Comparison of ENCODE assay signal across 15 cellular contexts in the genomic region with DNA sequence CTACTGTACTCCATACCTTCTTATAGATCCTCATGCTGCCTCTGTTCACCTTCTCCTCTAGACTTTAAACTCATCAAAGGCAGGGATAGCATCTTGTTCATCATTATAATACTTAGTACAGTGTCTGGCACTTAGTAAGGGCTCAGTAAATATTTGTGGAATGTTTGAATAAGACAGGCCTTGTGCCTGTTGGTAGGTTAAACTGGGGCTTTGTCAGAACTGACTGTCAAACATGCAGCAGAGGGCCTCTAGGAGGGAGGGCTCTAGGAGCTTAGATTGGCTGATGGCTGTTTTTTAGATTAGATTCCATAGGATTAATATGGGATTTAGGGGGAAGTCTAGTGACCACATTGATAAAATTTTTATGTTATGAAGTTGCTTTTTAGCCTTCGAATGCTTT.
A peak's percentile ranks its signal among the peaks of the same experiment; 100 is the strongest.
DNase-seq lines count a peak whose midpoint lies in the region; ATAC-seq and TF ChIP-seq lines count a peak whose summit lies in the region.
"Had no signal": no experiment of that assay in that cellular context is flagged by ENCODE, and none has a peak within 500 bp of the region (broad histone marks: within the 10 kb centered on the region; RNA-seq: fewer than 3 reads in every experiment).

No MANE protein-coding gene starts in this region.

- H3K9me3 ChIP-seq in PC-9 (ENCODE audit: insufficient read depth, low read depth) = peaks cover 15% of the 10 kb centered on the region; the same call in 1 of the 2 replicates
- H3K9me3 ChIP-seq: gastrocnemius medialis had no signal

- intact Hi-C loops in PC-9 (cut with micrococcal nuclease; ENCODE audit: unreplicated experiment) = no loop called here

- peak overlapping the region; percentile 42 for H3K27ac ChIP-seq in substantia nigra (ENCODE audit: low read depth, low read length, poor library complexity, severe bottlenecking)
- no peak overlapping the region for H3K27ac ChIP-seq in PC-9
- H3K27ac ChIP-seq: gastrocnemius medialis had no signal

- H3K36me3 Mint-ChIP-seq in activated T-cell treated with anti-CD3 and anti-CD28 coated beads, Interleukin-2, amount 50 U/mL, for 72 hours (ENCODE audit: insufficient read depth in 2 of 2) = peaks cover 19 to 38% of the 10 kb centered on the region in 2 donors
- H3K36me3 Mint-ChIP-seq in stimulated activated naive B cell treated with anti-CD40 and anti-IgM and Interleukin-4, amounts not matched to agents 10 μg/mL and 1 μg/mL and 100 μg/mL, for 72 hours = peaks cover 57 to 76% of the 10 kb centered on the region in 2 donors

- no peaks in the 10 kb centered on the region for H3K27me3 ChIP-seq in PC-9 (ENCODE audit: insufficient read depth, low read depth)
- H3K27me3 ChIP-seq: gastrocnemius medialis had no signal

- peaks cover 57% of the 10 kb centered on the region for H3K36me3 ChIP-seq in PC-9 (ENCODE audit: low read depth)

- H3K79me2 ChIP-seq in PC-9 (ENCODE audit: low read depth) = peaks cover 4% of the 10 kb centered on the region; the same call in 1 of the 2 replicates

- no peaks in the 10 kb centered on the region for H3K4me1 ChIP-seq in PC-9 (replicated peaks; ENCODE audit: insufficient read depth)

- no peaks in the 10 kb centered on the region for H3F3A ChIP-seq in PC-9 (ENCODE audit: insufficient read depth, low read depth)

- H3K9me3 Mint-ChIP-seq in activated T-cell treated with anti-CD3 and anti-CD28 coated beads, Interleukin-2, amount 50 U/mL, for 72 hours = peaks cover 4 to 7% of the 10 kb centered on the region in 2 donors
- H3K9me3 Mint-ChIP-seq in stimulated activated naive B cell treated with anti-CD40 and anti-IgM and Interleukin-4, amounts not matched to agents 10 μg/mL and 1 μg/mL and 100 μg/mL, for 72 hours = peaks cover 11 to 13% of the 10 kb centered on the region in 2 donors

- BruUV-seq in PC-9 (replicated peaks; lab: Mats Ljungman, UMichigan) = no TSS peak

- POLR2A ChIA-PET in PC-9 (lab: Charles Lee; ENCODE audit: unreplicated experiment) = no interaction called here

- DNase-seq in activated T-cell treated with anti-CD3 and anti-CD28 coated beads, Interleukin-2, amount 50 U/mL, for 72 hours = no peak
- no peak for DNase-seq in activated T-cell treated with anti-CD3 and anti-CD28 coated beads, Interleukin-2, amount 50 U/mL, for 1 hour
- DNase-seq in amniotic epithelial cell (ENCODE audit: low read depth) = peak; percentile 73
- DNase-seq in foreskin melanocyte = peak; percentile 29
- no peak for DNase-seq in substantia nigra (lab: John Stamatoyannopoulos, UW)
- DNase-seq in PC-9 = no peak
- DNase-seq in stimulated activated naive B cell treated with anti-CD40 and anti-IgM and Interleukin-4, amounts not matched to agents 10 μg/mL and 1 μg/mL and 100 μg/mL, for 72 hours = no peak
- DNase-seq: ACHN; activated CD4-positive, alpha-beta T cell treated with anti-CD3 and anti-CD28 coated beads, Interleukin-2, amount 50 U/mL, for 48 hours; aorta; gastrocnemius medialis; NCI-H1092; SHP77 had no signal

- no peaks in the 10 kb centered on the region for H3K27me3 Mint-ChIP-seq in activated T-cell treated with anti-CD3 and anti-CD28 coated beads, Interleukin-2, amount 50 U/mL, for 72 hours (ENCODE audit: low read depth)
- no peaks in the 10 kb centered on the region for H3K27me3 Mint-ChIP-seq in stimulated activated naive B cell treated with anti-CD40 and anti-IgM and Interleukin-4, amounts not matched to agents 10 μg/mL and 1 μg/mL and 100 μg/mL, for 72 hours

- H3K4me3 ChIP-seq in PC-9 = no peak overlapping the region
- H3K4me3 ChIP-seq: gastrocnemius medialis had no signal

- TF ChIP-seq CTCF in PC-9 (conservative IDR thresholded peaks at IDR 0.05) = no peak

- CTCF ChIA-PET in PC-9 (lab: Charles Lee) = no interaction called here

- H3K27ac Mint-ChIP-seq in activated T-cell treated with anti-CD3 and anti-CD28 coated beads, Interleukin-2, amount 50 U/mL, for 72 hours = peak overlapping the region; percentile 33
- no peak overlapping the region for H3K27ac Mint-ChIP-seq in stimulated activated naive B cell treated with anti-CD40 and anti-IgM and Interleukin-4, amounts not matched to agents 10 μg/mL and 1 μg/mL and 100 μg/mL, for 72 hours
- H3K27ac Mint-ChIP-seq: activated T-helper 1 cell treated with anti-CD3 and anti-CD28 coated beads, Interleukin-12 subunit alpha, Interleukin-12 subunit beta, Interleukin-2, Interleukin-4 antibody, amounts not matched to agents 30 ng/mL and 10 ng/mL and 1 ng/mL, durations not matched to agents 14 hours and 24 hours and 36 hours had no signal

- H3K9me2 ChIP-seq in PC-9 (ENCODE audit: insufficient read depth) = no peaks in the 10 kb centered on the region

- no peak overlapping the region for H2AFZ ChIP-seq in PC-9

- no peak overlapping the region for H3K4me3 Mint-ChIP-seq in activated T-cell treated with anti-CD3 and anti-CD28 coated beads, Interleukin-2, amount 50 U/mL, for 72 hours
- H3K4me3 Mint-ChIP-seq in stimulated activated naive B cell treated with anti-CD40 and anti-IgM and Interleukin-4, amounts not matched to agents 10 μg/mL and 1 μg/mL and 100 μg/mL, for 72 hours = no peak overlapping the region
- H3K4me3 Mint-ChIP-seq: activated T-helper 1 cell treated with anti-CD3 and anti-CD28 coated beads, Interleukin-12 subunit alpha, Interleukin-12 subunit beta, Interleukin-2, Interleukin-4 antibody, amounts not matched to agents 30 ng/mL and 10 ng/mL and 1 ng/mL, durations not matched to agents 14 hours and 24 hours and 36 hours had no signal

- H3K4me1 Mint-ChIP-seq in activated T-cell treated with anti-CD3 and anti-CD28 coated beads, Interleukin-2, amount 50 U/mL, for 72 hours (ENCODE audit: low read depth) = peaks cover 13% of the 10 kb centered on the region
- H3K4me1 Mint-ChIP-seq in stimulated activated naive B cell treated with anti-CD40 and anti-IgM and Interleukin-4, amounts not matched to agents 10 μg/mL and 1 μg/mL and 100 μg/mL, for 72 hours = peaks cover 7 to 10% of the 10 kb centered on the region in 2 donors

- ATAC-seq in activated T-cell treated with anti-CD3 and anti-CD28 coated beads, Interleukin-2, amount 50 U/mL, for 72 hours (replicated peaks in 1 of 2) = no peak
- ATAC-seq in stimulated activated naive B cell treated with anti-CD40 and anti-IgM and Interleukin-4, amounts not matched to agents 10 μg/mL and 1 μg/mL and 100 μg/mL, for 72 hours (replicated peaks) = no peak
- no peak for ATAC-seq in HG02884 (IDR thresholded peaks at IDR 0.05; ENCODE audit: unreplicated experiment)
- ATAC-seq: gastrocnemius medialis had no signal

- H3K4me2 ChIP-seq in PC-9 = no peak overlapping the region

- peaks cover 4% of the 10 kb centered on the region; the same call in 1 of the 2 replicates for H4K20me1 ChIP-seq in PC-9 (ENCODE audit: insufficient read depth)

Comparison
In these comparisons a context has a peak if more than half of its experiments do, and no peak if none do; other contexts are left out.
1. DNase-seq: peak in amniotic epithelial cell (single experiment) and foreskin melanocyte (single experiment); none in activated T-cell treated with anti-CD3 and anti-CD28 coated beads, Interleukin-2, amount 50 U/mL, for 72 hours (0 of 2), activated T-cell treated with anti-CD3 and anti-CD28 coated beads, Interleukin-2, amount 50 U/mL, for 1 hour (single experiment), substantia nigra (0 of 49), PC-9 (0 of 2) and stimulated activated naive B cell treated with anti-CD40 and anti-IgM and Interleukin-4, amounts not matched to agents 10 μg/mL and 1 μg/mL and 100 μg/mL, for 72 hours (single experiment).